In the genomic region with DNA sequence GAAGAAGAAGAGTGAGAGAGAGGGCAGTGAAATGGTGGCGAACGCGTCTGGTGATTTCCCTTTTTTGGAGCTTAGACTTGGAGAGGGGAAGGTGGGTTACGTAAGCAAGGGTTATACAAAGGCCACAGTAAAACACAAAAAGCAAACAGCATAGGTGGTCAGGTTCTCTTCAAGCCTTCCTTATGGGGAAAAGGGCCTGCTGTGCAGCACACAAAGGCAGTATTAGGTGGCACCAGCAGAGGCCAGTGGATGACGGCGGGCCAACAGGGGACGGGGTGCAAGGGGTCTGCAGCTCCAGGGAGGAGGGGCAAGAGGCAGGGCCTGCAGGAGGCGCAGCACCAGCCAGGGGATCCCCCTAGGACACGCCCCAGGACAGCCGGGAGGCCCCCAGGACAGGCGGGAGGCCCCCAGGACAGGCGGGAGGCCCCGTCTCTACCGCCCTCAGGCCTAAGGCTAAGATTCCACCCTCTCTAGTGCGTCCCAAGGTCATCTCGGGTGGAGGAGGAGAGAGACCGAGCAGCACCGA, we compare ENCODE assay signal across 8 cellular contexts. TPM values are rescaled to one million over a fixed set of nuclear protein-coding genes. Genes with fewer than 3 reads are reported as not detected.
DNase-seq lines count a peak whose midpoint lies in the region; ATAC-seq, FAIRE-seq and TF ChIP-seq lines count a peak whose summit lies in the region.

No MANE protein-coding gene starts in this region.

- no peaks in the 10 kb centered on the region for H3K36me3 ChIP-seq in astrocyte (ENCODE audit: insufficient read depth, low read length)

- H3K9me3 ChIP-seq in astrocyte (ENCODE audit: insufficient read depth, low read depth, low read length): no peaks in the 10 kb centered on the region

- peak overlapping the region; percentile 87 for H3K4me2 ChIP-seq in astrocyte (ENCODE audit: low read length)

- H3K27ac ChIP-seq in astrocyte (ENCODE audit: low read depth, low read length): no peak overlapping the region

- FAIRE-seq in astrocyte (lab: Jason Lieb, UNC) (no peak), urothelium cell line (lab: Jason Lieb, UNC) (no peak)

- H3K27ac Mint-ChIP-seq in astrocyte (ENCODE audit: unreplicated experiment): no peak overlapping the region
- H3K27ac Mint-ChIP-seq in stimulated activated naive CD8-positive, alpha-beta T cell treated with anti-CD3 and anti-CD28 coated beads, Interleukin-15, amount 100 ng/mL, for 72 hours: no peak overlapping the region

- peaks cover 45% of the 10 kb centered on the region for H3K27me3 Mint-ChIP-seq in astrocyte (ENCODE audit: low read depth, unreplicated experiment)
- H3K27me3 Mint-ChIP-seq in stimulated activated naive CD8-positive, alpha-beta T cell treated with anti-CD3 and anti-CD28 coated beads, Interleukin-15, amount 100 ng/mL, for 72 hours: peaks cover 53% of the 10 kb centered on the region

- no peaks in the 10 kb centered on the region for H3K36me3 Mint-ChIP-seq in astrocyte (ENCODE audit: low read depth, unreplicated experiment)

- no peaks in the 10 kb centered on the region for H4K20me1 ChIP-seq in astrocyte (ENCODE audit: insufficient read depth, low read length)

- H3K79me2 ChIP-seq in astrocyte (ENCODE audit: insufficient read depth, low read length): no peaks in the 10 kb centered on the region

- H3K9ac ChIP-seq in astrocyte (ENCODE audit: low read length): peak overlapping the region; percentile 42

- peaks cover 34% of the 10 kb centered on the region for H3K27me3 ChIP-seq in astrocyte (ENCODE audit: insufficient read depth, low read length)

- peaks cover 3% of the 10 kb centered on the region for H3K9me3 Mint-ChIP-seq in astrocyte (ENCODE audit: unreplicated experiment)
- H3K9me3 Mint-ChIP-seq in stimulated activated naive CD8-positive, alpha-beta T cell treated with anti-CD3 and anti-CD28 coated beads, Interleukin-15, amount 100 ng/mL, for 72 hours: no peaks in the 10 kb centered on the region

- DNase-seq in GM10266 (ENCODE audit: extremely low spot score): peak; percentile 38
- no peak for DNase-seq in astrocyte (ENCODE audit: low read depth)
- peak; percentile 50 for DNase-seq in kidney tubule cell (ENCODE audit: low spot score)
- no peak for DNase-seq in stimulated activated naive CD8-positive, alpha-beta T cell treated with anti-CD3 and anti-CD28 coated beads, Interleukin-15, amount 100 ng/mL, for 72 hours
- no peak for DNase-seq in urothelium cell line (ENCODE audit: low spot score)
- DNase-seq in NCI-H446 (lab: John Stamatoyannopoulos, UW): no peak
- no peak for DNase-seq in activated CD8-positive, alpha-beta memory T cell treated with anti-CD3 and anti-CD28 coated beads for 24 hours

- peaks cover 7% of the 10 kb centered on the region for H3K4me1 ChIP-seq in astrocyte (ENCODE audit: insufficient read depth, low read length)

- peak overlapping the region; percentile 60 for H3K4me3 Mint-ChIP-seq in astrocyte (ENCODE audit: unreplicated experiment)
- H3K4me3 Mint-ChIP-seq in stimulated activated naive CD8-positive, alpha-beta T cell treated with anti-CD3 and anti-CD28 coated beads, Interleukin-15, amount 100 ng/mL, for 72 hours: peak overlapping the region; percentile 70 to 71

- peak; percentile 43 for ATAC-seq in HG02852 (IDR thresholded peaks at IDR 0.05; ENCODE audit: unreplicated experiment)
- peak; percentile 71 for ATAC-seq in stimulated activated naive CD8-positive, alpha-beta T cell treated with anti-CD3 and anti-CD28 coated beads, Interleukin-15, amount 100 ng/mL, for 72 hours

- peak overlapping the region; percentile 59 for H3K4me3 ChIP-seq in astrocyte (ENCODE audit: insufficient read depth, low read depth, low read length)

- H3K4me1 Mint-ChIP-seq in astrocyte (ENCODE audit: low read depth, unreplicated experiment): no peaks in the 10 kb centered on the region
- H3K4me1 Mint-ChIP-seq in stimulated activated naive CD8-positive, alpha-beta T cell treated with anti-CD3 and anti-CD28 coated beads, Interleukin-15, amount 100 ng/mL, for 72 hours: peaks cover 14% of the 10 kb centered on the region

- peak overlapping the region; percentile 93 for H2AFZ ChIP-seq in astrocyte (ENCODE audit: low read depth, low read length)

- TF ChIP-seq CTCF in GM10266 (IDR thresholded peaks at IDR 0.05; ENCODE audit: control insufficient read depth, insufficient read depth, low read depth, missing control alignments) (no peak), astrocyte (IDR thresholded peaks at IDR 0.05; ENCODE audit: insufficient read depth, low read depth, low read length) (no peak)

RNA-seq across cellular contexts. Expression of gene NPC1, which starts 32.6 kb away (rescaled TPM):
- total RNA-seq in astrocyte: 36.7 and 42.4 TPM in 2 replicates

RNA-seq across cellular contexts. Expression of gene ANKRD29, which starts 43.8 kb away (rescaled TPM):
- total RNA-seq in astrocyte: 0.70 and 0.75 TPM in 2 replicates

Comparison
In these comparisons a context has a peak if more than half of its experiments do, and no peak if none do; other contexts are left out.
1. DNase-seq: peak in GM10266 (single experiment) and kidney tubule cell (single experiment); none in astrocyte (single experiment), stimulated activated naive CD8-positive, alpha-beta T cell treated with anti-CD3 and anti-CD28 coated beads, Interleukin-15, amount 100 ng/mL, for 72 hours (0 of 2), urothelium cell line (single experiment), NCI-H446 (0 of 2) and activated CD8-positive, alpha-beta memory T cell treated with anti-CD3 and anti-CD28 coated beads for 24 hours (single experiment).